8 cellular contexts compared by ENCODE assay signal in the genomic region with DNA sequence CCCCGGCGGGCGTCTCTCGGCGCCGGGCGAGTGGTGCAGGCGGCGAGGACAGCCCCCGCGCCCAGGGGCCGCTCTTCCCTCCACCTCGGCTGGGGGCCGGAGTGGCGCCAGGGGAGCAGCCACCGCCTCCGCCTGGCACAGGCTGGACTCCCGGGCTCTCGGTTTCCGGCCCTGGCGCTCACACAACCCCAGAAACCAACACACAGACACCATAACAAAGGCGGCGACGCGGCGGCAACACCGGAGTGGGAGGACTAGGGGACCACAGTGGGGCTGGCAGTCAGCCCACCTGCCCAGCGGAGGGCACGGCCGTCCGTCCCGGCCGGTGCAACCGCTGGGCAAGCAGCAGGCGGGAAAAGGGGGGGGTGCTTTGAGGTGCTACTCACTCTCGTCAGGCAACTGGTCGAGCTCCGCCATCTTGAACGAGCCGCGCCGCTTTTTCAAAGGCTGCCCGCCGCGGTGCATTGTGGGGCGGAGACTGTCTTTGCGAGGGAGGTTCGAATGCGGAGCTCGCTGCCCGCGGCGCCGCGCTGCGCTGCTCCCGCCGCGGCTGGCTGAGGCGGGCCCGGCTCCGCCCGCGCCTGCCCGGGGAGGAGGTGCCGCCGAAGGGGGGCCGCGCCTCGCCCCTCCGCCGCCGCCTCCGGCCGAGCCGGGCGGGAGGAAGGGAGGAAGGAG. TPM values are rescaled to one million over a fixed set of nuclear protein-coding genes. Genes with fewer than 3 reads are reported as not detected.
DNase-seq lines count a peak whose midpoint lies in the region; ATAC-seq, FAIRE-seq and TF ChIP-seq lines count a peak whose summit lies in the region.

A gene with protein sequence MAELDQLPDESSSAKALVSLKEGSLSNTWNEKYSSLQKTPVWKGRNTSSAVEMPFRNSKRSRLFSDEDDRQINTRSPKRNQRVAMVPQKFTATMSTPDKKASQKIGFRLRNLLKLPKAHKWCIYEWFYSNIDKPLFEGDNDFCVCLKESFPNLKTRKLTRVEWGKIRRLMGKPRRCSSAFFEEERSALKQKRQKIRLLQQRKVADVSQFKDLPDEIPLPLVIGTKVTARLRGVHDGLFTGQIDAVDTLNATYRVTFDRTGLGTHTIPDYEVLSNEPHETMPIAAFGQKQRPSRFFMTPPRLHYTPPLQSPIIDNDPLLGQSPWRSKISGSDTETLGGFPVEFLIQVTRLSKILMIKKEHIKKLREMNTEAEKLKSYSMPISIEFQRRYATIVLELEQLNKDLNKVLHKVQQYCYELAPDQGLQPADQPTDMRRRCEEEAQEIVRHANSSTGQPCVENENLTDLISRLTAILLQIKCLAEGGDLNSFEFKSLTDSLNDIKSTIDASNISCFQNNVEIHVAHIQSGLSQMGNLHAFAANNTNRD (minus strand): TSS at position 442 of the 675 bp plus-strand sequence. CDS start 25 bp downstream, at position 417.

- peak within 1 kb of the TSS; percentile 74 to 92 for H3K4me3 ChIP-seq in foreskin fibroblast (ENCODE audit: low read depth in 1 of 2, low read length in 2 of 2)

- peak; percentile 85 for ATAC-seq in stimulated activated naive CD8-positive, alpha-beta T cell treated with anti-CD3 and anti-CD28 coated beads, Interleukin-15, amount 100 ng/mL, for 72 hours

- FAIRE-seq in H54 (lab: Jason Lieb, UNC): no peak

- no peaks in the 10 kb centered on the region for H3K27me3 Mint-ChIP-seq in neural crest cell (ENCODE audit: low read depth)
- peaks cover 34% of the 10 kb centered on the region for H3K27me3 Mint-ChIP-seq in stimulated activated naive CD8-positive, alpha-beta T cell treated with anti-CD3 and anti-CD28 coated beads, Interleukin-15, amount 100 ng/mL, for 72 hours

- H3K4me1 Mint-ChIP-seq in neural crest cell: peaks cover 35% of the 10 kb centered on the region
- peaks cover 33% of the 10 kb centered on the region for H3K4me1 Mint-ChIP-seq in stimulated activated naive CD8-positive, alpha-beta T cell treated with anti-CD3 and anti-CD28 coated beads, Interleukin-15, amount 100 ng/mL, for 72 hours

- peak within 1 kb of the TSS; percentile 94 for H3K4me3 Mint-ChIP-seq in neural crest cell
- H3K4me3 Mint-ChIP-seq in stimulated activated naive CD8-positive, alpha-beta T cell treated with anti-CD3 and anti-CD28 coated beads, Interleukin-15, amount 100 ng/mL, for 72 hours: peak within 1 kb of the TSS; percentile 87 to 89

- H3K27ac Mint-ChIP-seq in neural crest cell (ENCODE audit: unreplicated experiment): peak within 1 kb of the TSS; percentile 94
- peak within 1 kb of the TSS; percentile 96 to 98 for H3K27ac Mint-ChIP-seq in stimulated activated naive CD8-positive, alpha-beta T cell treated with anti-CD3 and anti-CD28 coated beads, Interleukin-15, amount 100 ng/mL, for 72 hours

- DNase-seq in ELR (ENCODE audit: low read depth): peak; percentile 94
- DNase-seq in H54 (ENCODE audit: insufficient read length, low spot score): peak; percentile 83
- peak; percentile 94 for DNase-seq in LoVo (ENCODE audit: low spot score)
- DNase-seq in SHP77 (lab: John Stamatoyannopoulos, UW): peak; percentile 72 to 89
- peak; percentile 86 for DNase-seq in activated effector memory CD4-positive, alpha-beta T cell treated with Interleukin-2 at 50 U/mL for 16 hours
- DNase-seq in foreskin fibroblast: peak; percentile 88 to 96
- DNase-seq in neural crest cell (ENCODE audit: low read depth, low spot score): peak; percentile 95
- peak; percentile 93 for DNase-seq in stimulated activated naive CD8-positive, alpha-beta T cell treated with anti-CD3 and anti-CD28 coated beads, Interleukin-15, amount 100 ng/mL, for 72 hours

- TF ChIP-seq POLR2A in H54 (IDR thresholded peaks at IDR 0.05; ENCODE audit: low read depth, low read length): peak; percentile 88

- H3K36me3 Mint-ChIP-seq in neural crest cell (ENCODE audit: low read depth): peaks cover 2% of the 10 kb centered on the region

- peak; percentile 2 for TF ChIP-seq CTCF in foreskin fibroblast (IDR thresholded peaks at IDR 0.05; ENCODE audit: low read depth, low read length)
- TF ChIP-seq CTCF in neural crest cell (conservative IDR thresholded peaks at IDR 0.05): peak; percentile 21

- H3K9me3 Mint-ChIP-seq in neural crest cell: no peaks in the 10 kb centered on the region
- H3K9me3 Mint-ChIP-seq in stimulated activated naive CD8-positive, alpha-beta T cell treated with anti-CD3 and anti-CD28 coated beads, Interleukin-15, amount 100 ng/mL, for 72 hours: no peaks in the 10 kb centered on the region

RNA-seq across cellular contexts. Expression of the gene that starts here (rescaled TPM):
- total RNA-seq in neural crest cell: 14.0 and 14.8 TPM in 2 replicates

Comparison
In these comparisons a context has a peak if more than half of its experiments do, and no peak if none do; other contexts are left out.
1. Peak in every context shown above with its lines: DNase-seq, ATAC-seq and H3K4me3 ChIP-seq.